ENCODE assay signal across 11 cellular contexts in the genomic region with DNA sequence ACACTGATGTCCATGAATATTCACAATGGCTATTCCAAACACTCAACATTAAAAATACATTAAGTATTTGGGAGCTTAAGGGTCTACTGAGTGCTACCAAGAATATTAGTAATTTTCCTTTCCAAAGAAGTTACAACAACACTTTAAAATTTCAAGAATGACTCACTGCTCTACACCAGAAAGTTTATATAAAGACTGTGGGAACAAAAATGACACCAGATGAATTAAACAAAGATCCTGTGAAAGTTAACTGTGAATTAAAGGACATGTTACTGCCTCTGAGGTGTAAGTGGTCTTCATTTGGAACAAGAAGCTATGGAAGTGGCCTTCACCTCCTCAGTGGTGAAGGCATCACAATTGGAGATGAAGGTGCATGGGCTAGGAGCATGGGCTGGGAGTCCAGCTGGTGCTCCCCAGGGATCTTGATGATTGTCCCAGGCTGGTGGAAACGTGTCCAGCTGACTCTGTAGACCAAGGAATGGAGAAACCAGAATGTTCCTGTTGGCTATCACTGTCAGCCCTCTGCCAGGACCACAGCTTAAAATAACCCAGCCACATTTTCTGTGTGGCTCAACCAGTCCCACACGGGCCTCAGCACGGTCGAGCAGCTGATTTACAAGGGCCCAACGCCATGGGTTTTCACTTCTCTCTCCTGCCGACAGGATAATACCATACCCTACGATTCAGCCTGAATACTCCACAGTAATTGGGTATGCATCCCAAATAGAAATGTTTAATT. TPM values are rescaled to one million over a fixed set of nuclear protein-coding genes. Genes with fewer than 3 reads are reported as not detected.
DNase-seq lines count a peak whose midpoint lies in the region; ATAC-seq, FAIRE-seq and TF ChIP-seq lines count a peak whose summit lies in the region.
"Had no signal": no experiment of that assay in that cellular context is flagged by ENCODE, and none has a peak within 500 bp of the region (broad histone marks: within the 10 kb centered on the region; RNA-seq: fewer than 3 reads in every experiment).

No MANE protein-coding gene starts in this region.

- H3K9me3 ChIP-seq in gastrocnemius medialis, result no peaks in the 10 kb centered on the region

- peak; percentile 22 for FAIRE-seq in TTC549 (lab: Jason Lieb, UNC)

- H3K4me1 ChIP-seq in gastrocnemius medialis, result peaks cover 26 to 34% of the 10 kb centered on the region in 2 donors

- H3K4me3 ChIP-seq in gastrocnemius medialis, result peak overlapping the region in 1 of 4 donors; percentile 1

- H3K27me3 ChIP-seq in gastrocnemius medialis, result no peaks in the 10 kb centered on the region

- ATAC-seq in Right ventricle myocardium superior (ENCODE audit: poor library complexity), result peak; percentile 94
- ATAC-seq in gastrocnemius medialis, result peak; percentile 99

- TF ChIP-seq CTCF in gastrocnemius medialis (IDR thresholded peaks at IDR 0.05 in 4 of 5, conservative IDR thresholded peaks at IDR 0.05 in 1 of 5), result peak; percentile 19 to 54 (median 38)

- peak overlapping the region; percentile 75 to 84 (median 81) for H3K27ac ChIP-seq in gastrocnemius medialis

- peak in 1 of 2 donors; percentile 11 for TF ChIP-seq POLR2A in gastrocnemius medialis (IDR thresholded peaks at IDR 0.05)

- H3K36me3 ChIP-seq in gastrocnemius medialis, result peaks cover 0 to 42% of the 10 kb centered on the region in 2 donors

- intact Hi-C loops in Right ventricle myocardium superior (cut with DNase I), result no loop called here
- intact Hi-C loops in gastrocnemius medialis (cut with DNase I; ENCODE audit: low total_unique reads), result loop anchor here (2.0 kb wide), 1 partner anchor 38 kb away; the partner anchor contains the start of gene ABCB10

- in situ Hi-C loops in gastrocnemius medialis (cut with MboI; ENCODE audit: low sequenced_read_pairs in 4 of 4), result no loop called here

- peak; percentile 85 for DNase-seq in EH (ENCODE audit: low read depth)
- DNase-seq in Right ventricle myocardium superior, result peak; percentile 66
- DNase-seq in gastrocnemius medialis, result peak; percentile 68 to 80
- no peak for DNase-seq in NCI-H2171 (lab: John Stamatoyannopoulos, UW)
- no peak for DNase-seq in SKM-1 (lab: John Stamatoyannopoulos, UW; ENCODE audit: unreplicated experiment)
- DNase-seq in epidermal melanocyte (ENCODE audit: insufficient read length, low spot score), result no peak
- no peak for DNase-seq in DMS 273 treated with DMSO at 0.1 percent for 48 hours (lab: John Stamatoyannopoulos, UW)
- DNase-seq: activated CD8-positive, alpha-beta memory T cell treated with anti-CD3 and anti-CD28 coated beads for 24 hours; effector memory CD4-positive, alpha-beta T cell; SHP77 treated with DMSO at 0.1 percent for 48 hours had no signal

RNA-seq across cellular contexts. Expression of gene TAF5L, which starts 28.8 kb away (rescaled TPM):
- total RNA-seq in Right ventricle myocardium superior, result 9.0 TPM
- total RNA-seq in gastrocnemius medialis, result 10 to 100 TPM; 14.5 to 37.4 (median 24.3) TPM

RNA-seq across cellular contexts. Expression of gene URB2, which starts 28.9 kb away (rescaled TPM):
- total RNA-seq in Right ventricle myocardium superior, result 3.2 TPM
- 10 to 100 TPM in 3 of 4 donors, 1 to 10 TPM in 1; 9.9 to 20.6 (median 13.4) TPM for total RNA-seq in gastrocnemius medialis

RNA-seq across cellular contexts. Expression of gene ABCB10, which starts 38.6 kb away (rescaled TPM):
- total RNA-seq in Right ventricle myocardium superior (11.3 TPM), gastrocnemius medialis (10 to 100 TPM; 14.5 to 29.9 (median 19.3) TPM)

Comparison
In these comparisons a context has a peak if more than half of its experiments do, and no peak if none do; other contexts are left out.
1. DNase-seq: peak in EH (single experiment), Right ventricle myocardium superior (single experiment) and gastrocnemius medialis (2 of 2); none in NCI-H2171 (single experiment), SKM-1 (single experiment), epidermal melanocyte (single experiment) and DMS 273 treated with DMSO at 0.1 percent for 48 hours (single experiment).